Comparison of ENCODE assay signal across 1 cellular context in genomic region chr11:127493330-127493729, GRCh38.
TF ChIP-seq lines count a peak whose summit lies in the region.

No MANE protein-coding gene starts in this region.

TF ChIP-seq in IMR-90, 13 proteins besides CTCF, POLR2A, EP300 and RAD21 (continued from another document):
- TF ChIP-seq USF2 (IDR thresholded peaks at IDR 0.05; ENCODE audit: low read depth, low read length) (no peak), MAZ (IDR thresholded peaks at IDR 0.05; ENCODE audit: borderline replicate concordance, low read depth, low read length) (no peak), CHD1 (IDR thresholded peaks at IDR 0.05; ENCODE audit: low read depth, low read length) (no peak), BHLHE40 (IDR thresholded peaks at IDR 0.05; ENCODE audit: low read depth, low read length) (no peak)
TF ChIP-seq in IMR-90: peak in this region for 0.
